ENCODE assay signal across 23 cellular contexts in the genomic region with DNA sequence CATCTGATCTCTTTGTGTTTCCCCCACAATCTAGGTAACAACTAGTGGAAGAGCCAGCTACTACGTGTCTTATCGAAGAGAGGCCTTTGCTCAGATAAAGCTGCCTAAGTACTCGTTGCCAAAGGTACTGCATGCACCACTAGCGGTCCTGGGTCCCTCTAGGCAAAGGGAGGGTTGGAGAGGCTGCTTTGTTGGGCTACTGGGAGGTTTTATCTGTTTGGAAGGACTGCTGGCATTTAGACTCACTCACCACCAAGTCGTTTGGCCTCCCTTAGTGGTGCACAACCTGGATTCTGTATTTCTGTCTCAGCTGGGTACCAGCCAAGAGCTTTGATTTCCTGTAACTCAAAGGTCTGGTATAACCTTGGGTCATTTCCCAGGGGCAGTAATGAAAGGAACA.
"Had no signal": no experiment of that assay in that cellular context is flagged by ENCODE, and none has a peak within 500 bp of the region (broad histone marks: within the 10 kb centered on the region; RNA-seq: fewer than 3 reads in every experiment).

No MANE protein-coding gene starts in this region.

- DNase-seq: Kasumi-1, MM.1S, NCI-H1092 treated with DMSO at 0.1 percent for 48 hours, NCI-H1436, NCI-H187, NCI-H2029, NCI-H2081 treated with DMSO at 0.1 percent for 48 hours, NCI-H2171, NCI-H226, NCI-H446, NCI-H510A, NCI-H524 treated with DMSO at 0.1 percent for 48 hours, NCI-H69, NCI-H774, RPMI8226, SHP77 treated with DMSO at 0.1 percent for 48 hours, SJCRH30 had no signal

- H3K4me3 ChIP-seq: K562, SJCRH30 had no signal

- H3K27ac ChIP-seq: HL-60, KMS-11, SJCRH30 had no signal

- H3K36me3 ChIP-seq: SJCRH30 had no signal

- H3K9me3 ChIP-seq: SJCRH30 had no signal

- H3K4me1 ChIP-seq: SJCRH30 had no signal

- FAIRE-seq: HTR-8/SVneo, K562, RCC 7860 had no signal

- ATAC-seq: K562, SK-N-SH treated with all-trans-retinoic acid at 6 μM for 48 hours had no signal
